In the genomic region with DNA sequence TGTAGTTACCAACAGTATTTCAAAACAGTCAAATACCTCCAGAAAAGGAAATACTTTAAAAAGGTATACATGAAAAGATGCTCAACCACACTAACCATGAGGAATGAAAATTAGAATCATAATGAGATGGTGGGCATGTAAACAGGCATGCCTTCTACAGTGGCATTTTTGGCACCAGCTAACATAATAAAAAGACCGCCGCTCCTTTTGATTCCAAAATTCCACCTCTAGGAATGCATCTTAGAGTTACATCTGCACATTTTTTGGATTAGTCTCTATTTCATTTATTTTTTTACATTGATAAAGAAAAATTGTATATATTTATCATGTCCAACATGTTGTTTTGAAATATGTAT, we compare ENCODE assay signal across 14 cellular contexts. TPM values are rescaled to one million over a fixed set of nuclear protein-coding genes. Genes with fewer than 3 reads are reported as not detected.
DNase-seq lines count a peak whose midpoint lies in the region; ATAC-seq and TF ChIP-seq lines count a peak whose summit lies in the region.
"Had no signal": no experiment of that assay in that cellular context is flagged by ENCODE, and none has a peak within 500 bp of the region (broad histone marks: within the 10 kb centered on the region; RNA-seq: fewer than 3 reads in every experiment).

No MANE protein-coding gene starts in this region.

- H3K4ac ChIP-seq in mesendoderm (ENCODE audit: low read depth, low read length) = no peak overlapping the region

- H3K4me2 ChIP-seq in GM23248 (ENCODE audit: unreplicated experiment) = peak overlapping the region; percentile 26
- no peak overlapping the region for H3K4me2 ChIP-seq in hepatocyte
- no peak overlapping the region for H3K4me2 ChIP-seq in mesendoderm (ENCODE audit: low read length)

- 35 to 44% methylated on average over 2 of the region's 2 CpGs for WGBS in GM23248 (ENCODE audit: low coverage in 1 of 2, low lambda C conversion rate in 2 of 2, missing lambda C conversion rate in 2 of 2), 2 experiments
- 70% methylated on average over 2 of the region's 2 CpGs for WGBS in hepatocyte (ENCODE audit: low lambda C conversion rate, missing lambda C conversion rate)
- 69% methylated on average over 2 of the region's 2 CpGs for WGBS in suprapubic skin
- no CpG with 5 or more reads among the region's 2 CpGs for WGBS in mesendoderm (ENCODE audit: extremely low coverage, insufficient coverage, low lambda C conversion rate)
- WGBS in right lobe of liver (ENCODE audit: insufficient coverage, low coverage, low lambda C conversion rate, missing lambda C conversion rate) = 88% methylated on average over 2 of the region's 2 CpGs

- peak overlapping the region; percentile 46 for H3K9ac ChIP-seq in GM23248
- H3K9ac ChIP-seq in mesendoderm (ENCODE audit: low read length) = no peak overlapping the region

- H3K9me3 ChIP-seq in GM23248 (ENCODE audit: low read depth) (no peaks in the 10 kb centered on the region), SJCRH30 (replicated peaks) (no peaks in the 10 kb centered on the region), hepatocyte (ENCODE audit: low read depth) (no peaks in the 10 kb centered on the region), suprapubic skin (no peaks in the 10 kb centered on the region), right lobe of liver (no peaks in the 10 kb centered on the region)

- H3K56ac ChIP-seq in mesendoderm (ENCODE audit: low read length) = no peak overlapping the region

- H3K9me2 ChIP-seq in GM23248 (ENCODE audit: insufficient read depth) = no peaks in the 10 kb centered on the region
- no peaks in the 10 kb centered on the region for H3K9me2 ChIP-seq in hepatocyte (replicated peaks; ENCODE audit: insufficient read depth)

- H3K23ac ChIP-seq in mesendoderm (ENCODE audit: low read length) = no peak overlapping the region

- no peak overlapping the region for H2BK120ac ChIP-seq in mesendoderm (ENCODE audit: low read depth, low read length)

- H4K20me1 ChIP-seq in GM23248 (ENCODE audit: insufficient read depth) = no peaks in the 10 kb centered on the region
- H4K20me1 ChIP-seq in hepatocyte (ENCODE audit: insufficient read depth, poor library complexity, severe bottlenecking) = no peaks in the 10 kb centered on the region

- no peak overlapping the region for H2BK15ac ChIP-seq in mesendoderm (replicated peaks; ENCODE audit: low read depth)

- 0 out of 2 replicates have a peak, but pooled peaks cover 3% of the 10 kb centered on the region for H3K36me3 ChIP-seq in GM23248 (ENCODE audit: low read depth)
- no peaks in the 10 kb centered on the region for H3K36me3 ChIP-seq in SJCRH30
- H3K36me3 ChIP-seq in hepatocyte (replicated peaks; ENCODE audit: insufficient read depth, low read depth) = no peaks in the 10 kb centered on the region
- H3K36me3 ChIP-seq in suprapubic skin = no peaks in the 10 kb centered on the region
- H3K36me3 ChIP-seq in mesendoderm (ENCODE audit: control insufficient read depth, insufficient read depth, low read length) = no peaks in the 10 kb centered on the region
- no peaks in the 10 kb centered on the region for H3K36me3 ChIP-seq in right lobe of liver

- H2BK5ac ChIP-seq in mesendoderm (ENCODE audit: low read length) = no peak overlapping the region

- no peak overlapping the region for H3K18ac ChIP-seq in mesendoderm (ENCODE audit: low read length)

- DNase-seq in GM23248 = no peak
- DNase-seq in SJCRH30 = no peak
- no peak for DNase-seq in hepatocyte (ENCODE audit: low spot score)
- no peak for DNase-seq in suprapubic skin (ENCODE audit: low spot score in 2 of 2)
- no peak for DNase-seq in mesendoderm
- DNase-seq in right lobe of liver = no peak
- DNase-seq: activated CD4-positive, alpha-beta T cell treated with anti-CD3 and anti-CD28 coated beads, Interleukin-2, amount 10 ng/mL, durations not matched to agents 24 days and 14 days; activated naive CD4-positive, alpha-beta T cell; C1 segment of cervical spinal cord; NCI-H1930; NCI-H510A; posterior cingulate gyrus had no signal

- H4K5ac ChIP-seq in mesendoderm (ENCODE audit: low read length) = no peak overlapping the region

- ATAC-seq in HG03520 (IDR thresholded peaks at IDR 0.05; ENCODE audit: unreplicated experiment) = no peak
- no peak for ATAC-seq in right lobe of liver

- H3K4me3 ChIP-seq in GM23248 = no peak overlapping the region
- no peak overlapping the region for H3K4me3 ChIP-seq in SJCRH30
- H3K4me3 ChIP-seq in hepatocyte = no peak overlapping the region
- no peak overlapping the region for H3K4me3 ChIP-seq in suprapubic skin
- H3K4me3 ChIP-seq in mesendoderm (ENCODE audit: low read length) = no peak overlapping the region
- H3K4me3 ChIP-seq in right lobe of liver = no peak overlapping the region
- H3K4me3 ChIP-seq: SK-N-MC had no signal

- H3K27me3 ChIP-seq in GM23248 (replicated peaks; ENCODE audit: insufficient read depth) = no peaks in the 10 kb centered on the region
- no peaks in the 10 kb centered on the region for H3K27me3 ChIP-seq in SJCRH30
- H3K27me3 ChIP-seq in hepatocyte = no peaks in the 10 kb centered on the region
- H3K27me3 ChIP-seq in suprapubic skin = no peaks in the 10 kb centered on the region
- H3K27me3 ChIP-seq in mesendoderm (ENCODE audit: insufficient read depth, low read length, poor library complexity) = no peaks in the 10 kb centered on the region
- H3K27me3 ChIP-seq in right lobe of liver = no peaks in the 10 kb centered on the region

- no peak overlapping the region for H2AFZ ChIP-seq in GM23248
- H2AFZ ChIP-seq in hepatocyte = no peak overlapping the region

- peaks cover 5% of the 10 kb centered on the region for H3K79me1 ChIP-seq in mesendoderm (ENCODE audit: low read length)

- peaks cover 47% of the 10 kb centered on the region for H3K4me1 ChIP-seq in GM23248 (ENCODE audit: insufficient read depth)
- peaks cover 60% of the 10 kb centered on the region for H3K4me1 ChIP-seq in SJCRH30
- H3K4me1 ChIP-seq in hepatocyte (ENCODE audit: insufficient read depth) = peaks cover 67% of the 10 kb centered on the region
- peaks cover 94% of the 10 kb centered on the region for H3K4me1 ChIP-seq in suprapubic skin
- H3K4me1 ChIP-seq in mesendoderm (ENCODE audit: control insufficient read depth, low read depth, low read length) = peaks cover 14% of the 10 kb centered on the region
- peaks cover 0 to 55% (median 22%) of the 10 kb centered on the region in 4 donors for H3K4me1 ChIP-seq in right lobe of liver

- no peak overlapping the region for H4K8ac ChIP-seq in mesendoderm (ENCODE audit: low read depth, low read length)

- H2AK5ac ChIP-seq in mesendoderm (ENCODE audit: low read length) = no peak overlapping the region

- TF ChIP-seq EP300 in suprapubic skin (IDR thresholded peaks at IDR 0.05) = no peak

- H3F3A ChIP-seq in GM23248 (ENCODE audit: insufficient read depth) = peaks cover 26% of the 10 kb centered on the region

- TF ChIP-seq CTCF in hepatocyte (IDR thresholded peaks at IDR 0.05; ENCODE audit: poor library complexity) (no peak), suprapubic skin (IDR thresholded peaks at IDR 0.05) (no peak), right lobe of liver (IDR thresholded peaks at IDR 0.05) (no peak)

- in situ Hi-C loops in GM23248 (cut with MboI) = no loop called here

- H3K79me2 ChIP-seq in GM23248 (ENCODE audit: insufficient read depth) = peaks cover 17% of the 10 kb centered on the region; the same call in 1 of the 2 replicates
- H3K79me2 ChIP-seq in hepatocyte = peaks cover 20% of the 10 kb centered on the region
- no peaks in the 10 kb centered on the region for H3K79me2 ChIP-seq in mesendoderm (ENCODE audit: control insufficient read depth, insufficient read depth, low read length)

- TF ChIP-seq POLR2A in suprapubic skin (IDR thresholded peaks at IDR 0.05) = no peak
- TF ChIP-seq POLR2A in right lobe of liver (IDR thresholded peaks at IDR 0.05) = no peak

- intact Hi-C loops in right lobe of liver (cut with DNase I) = no loop called here

- H3K27ac ChIP-seq in GM23248 = peak overlapping the region; percentile 80
- peak overlapping the region; percentile 60 for H3K27ac ChIP-seq in SJCRH30
- peak overlapping the region; percentile 42 for H3K27ac ChIP-seq in hepatocyte
- peak overlapping the region; percentile 78 for H3K27ac ChIP-seq in suprapubic skin
- H3K27ac ChIP-seq in mesendoderm (ENCODE audit: low read depth, low read length) = no peak overlapping the region
- peak overlapping the region in 1 of 3 donors; percentile 31 for H3K27ac ChIP-seq in right lobe of liver
- H3K27ac ChIP-seq: SK-N-MC had no signal

RNA-seq across cellular contexts. Expression of a gene that starts 37.0 kb away (rescaled TPM):
- 0.11 and 0.25 TPM in 2 replicates for total RNA-seq in GM23248 (2014; rRNA removed; shearing (Covaris generic))
- polyA plus RNA-seq in GM23248 (2016; fragmentation: Nextera tagmentation; extraction: Ambion mirVana) (0.03 TPM in 1 of 2 replicates, not detected in the other), hepatocyte (1.9 and 2.6 TPM in 2 replicates)
- total RNA-seq in SJCRH30 (2014; rRNA removed; shearing (Covaris generic)) = 0.38 and 0.55 TPM in 2 replicates
- total RNA-seq in hepatocyte (1.7 and 2.0 TPM in 2 replicates), suprapubic skin (1 to 10 TPM; 1.3 to 3.4 (median 2.8) TPM), right lobe of liver (1 to 10 TPM in 2 of 6 experiments, under 1 TPM in 4; 0.06 to 3.2 (median 0.81) TPM)
- polyA plus RNA-seq in mesendoderm (2013, experiment 1 of 2) = 0.13 TPM
- polyA plus RNA-seq in mesendoderm (2013, experiment 2 of 2) = 0.15 TPM

RNA-seq across cellular contexts. Expression of a gene that starts 41.5 kb away (rescaled TPM):
- 15.9 and 17.7 TPM in 2 replicates for total RNA-seq in GM23248 (2014; rRNA removed; shearing (Covaris generic))
- polyA plus RNA-seq in GM23248 (2016; fragmentation: Nextera tagmentation; extraction: Ambion mirVana) (18.7 and 21.0 TPM in 2 replicates), hepatocyte (30.9 and 34.7 TPM in 2 replicates)
- total RNA-seq in SJCRH30 (2014; rRNA removed; shearing (Covaris generic)) = 20.8 TPM in 2 replicates
- total RNA-seq in hepatocyte (26.4 and 27.3 TPM in 2 replicates), suprapubic skin (10 to 100 TPM; 16.0 to 31.4 (median 20.9) TPM), right lobe of liver (10 to 100 TPM in 3 of 6 experiments, 1 to 10 TPM in 3; 4.7 to 21.5 (median 11.1) TPM)
- 14.7 TPM for polyA plus RNA-seq in mesendoderm (2013, experiment 1 of 2)
- 14.6 TPM for polyA plus RNA-seq in mesendoderm (2013, experiment 2 of 2)
